ENCODE assay signal across 27 cellular contexts in the genomic region with DNA sequence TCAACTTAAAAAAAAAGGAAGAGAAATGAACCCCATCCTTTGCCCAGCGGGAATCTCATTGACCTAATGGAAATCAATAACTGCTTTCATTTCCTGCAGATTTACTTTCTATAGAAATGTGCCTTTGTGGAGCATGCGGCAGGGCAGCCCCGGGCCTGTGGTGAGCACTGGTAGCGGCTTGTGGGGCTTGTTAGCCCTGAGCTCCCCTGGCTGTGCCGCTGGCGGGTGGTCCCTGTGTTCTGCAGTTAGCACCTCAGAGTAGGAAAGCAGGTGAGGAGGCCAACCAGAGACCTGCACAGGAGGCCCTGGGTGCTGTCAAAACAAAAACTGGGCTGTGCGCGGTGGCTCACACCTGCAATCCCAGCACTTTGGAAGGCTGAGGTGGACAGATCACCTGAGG.
"Had no signal": no experiment of that assay in that cellular context is flagged by ENCODE, and none has a peak within 500 bp of the region (broad histone marks: within the 10 kb centered on the region; RNA-seq: fewer than 3 reads in every experiment).

No MANE protein-coding gene starts in this region.

- H3K4me3 Mint-ChIP-seq: naive thymus-derived CD4-positive, alpha-beta T cell; natural killer cell treated with Interleukin-12 subunit alpha and Interleukin-12 subunit beta and Interleukin-15 and Interleukin-18, amount 100 ng/mL, for 72 hours; nephron progenitor cell; neural crest cell; stimulated activated memory B cell treated with anti-CD40 and anti-IgM and Interleukin-4, amounts not matched to agents 10 μg/mL and 1 μg/mL and 100 μg/mL, for 72 hours; stimulated activated naive CD8-positive, alpha-beta T cell treated with anti-CD3 and anti-CD28 coated beads, Interleukin-15, amount 100 ng/mL, for 72 hours had no signal

- H3K36me3 ChIP-seq: neutrophil, pancreas, prostate gland, right lobe of liver, sigmoid colon, suprapubic skin, tibial artery, transverse colon, upper lobe of left lung, vagina had no signal

- H3K4me1 Mint-ChIP-seq: stimulated activated memory B cell treated with anti-CD40 and anti-IgM and Interleukin-4, amounts not matched to agents 10 μg/mL and 1 μg/mL and 100 μg/mL, for 72 hours had no signal

- H3K4me3 ChIP-seq: pancreas, prostate gland, right lobe of liver, sigmoid colon, suprapubic skin, testis, tibial artery, transverse colon, upper lobe of left lung, vagina had no signal

- H3K9me3 ChIP-seq: neutrophil, pancreas, prostate gland, right lobe of liver, sigmoid colon, suprapubic skin, testis, tibial artery, transverse colon, upper lobe of left lung, vagina had no signal

- H3K27me3 Mint-ChIP-seq: stimulated activated memory B cell treated with anti-CD40 and anti-IgM and Interleukin-4, amounts not matched to agents 10 μg/mL and 1 μg/mL and 100 μg/mL, for 72 hours had no signal

- DNase-seq: naive thymus-derived CD4-positive, alpha-beta T cell; nephron progenitor cell; nucleus accumbens; pancreas; right cardiac atrium; right lobe of liver; sigmoid colon; small intestine; stimulated activated CD4-positive, alpha-beta T cell treated with anti-CD3 and anti-CD28 coated beads, Interleukin-15, amount 100 ng/mL, for 24 hours; stimulated activated CD4-positive, alpha-beta T cell treated with anti-CD3 and anti-CD28 coated beads, Interleukin-4, amount 100 ng/mL, for 1 hour; stimulated activated CD4-positive, alpha-beta T cell treated with anti-CD3 and anti-CD28 coated beads, Interleukin-4, amount 100 ng/mL, for 4 hours; stimulated activated CD8-positive, alpha-beta memory T cell treated with anti-CD3 and anti-CD28 coated beads, Interleukin-4, amount 100 ng/mL, for 48 hours; stimulated activated naive CD4-positive, alpha-beta T cell; stimulated activated naive CD8-positive, alpha-beta T cell treated with anti-CD3 and anti-CD28 coated beads, Interleukin-15, amount 100 ng/mL, for 72 hours; stimulated activated naive CD8-positive, alpha-beta T cell treated with anti-CD3 and anti-CD28 coated beads, Interleukin-15, Interleukin-2, amounts not matched to agents 100 U/mL and 50 U/mL, for 24 hours; substantia nigra; testis; tibial artery; transverse colon had no signal

- H3K36me3 Mint-ChIP-seq: natural killer cell treated with Interleukin-12 subunit alpha and Interleukin-12 subunit beta and Interleukin-15 and Interleukin-18, amount 100 ng/mL, for 72 hours; stimulated activated memory B cell treated with anti-CD40 and anti-IgM and Interleukin-4, amounts not matched to agents 10 μg/mL and 1 μg/mL and 100 μg/mL, for 72 hours had no signal

- ATAC-seq: naive thymus-derived CD4-positive, alpha-beta T cell; natural killer cell treated with Interleukin-12 subunit alpha and Interleukin-12 subunit beta and Interleukin-15 and Interleukin-18, amount 100 ng/mL, for 72 hours; pancreas; right cardiac atrium; right lobe of liver; stimulated activated memory B cell treated with anti-CD40 and anti-IgM and Interleukin-4, amounts not matched to agents 10 μg/mL and 1 μg/mL and 100 μg/mL, for 72 hours; stimulated activated naive CD8-positive, alpha-beta T cell treated with anti-CD3 and anti-CD28 coated beads, Interleukin-15, amount 100 ng/mL, for 72 hours; stimulated activated naive CD8-positive, alpha-beta T cell treated with anti-CD3 and anti-CD28 coated beads, Interleukin-15, Interleukin-2, amounts not matched to agents 100 U/mL and 50 U/mL, for 24 hours had no signal

- H3K27me3 ChIP-seq: neutrophil, pancreas, right lobe of liver, sigmoid colon, suprapubic skin, testis, tibial artery, transverse colon, upper lobe of left lung, vagina had no signal

- H3K27ac ChIP-seq: neutrophil, pancreas, prostate gland, right lobe of liver, sigmoid colon, suprapubic skin, testis, tibial artery, transverse colon, upper lobe of left lung, vagina had no signal

- H3K4me1 ChIP-seq: pancreas, prostate gland, right lobe of liver, sigmoid colon, suprapubic skin, testis, tibial artery, transverse colon, upper lobe of left lung, vagina had no signal

- H3K27ac Mint-ChIP-seq: naive thymus-derived CD4-positive, alpha-beta T cell; natural killer cell treated with Interleukin-12 subunit alpha and Interleukin-12 subunit beta and Interleukin-15 and Interleukin-18, amount 100 ng/mL, for 72 hours; stimulated activated memory B cell treated with anti-CD40 and anti-IgM and Interleukin-4, amounts not matched to agents 10 μg/mL and 1 μg/mL and 100 μg/mL, for 72 hours; stimulated activated naive CD8-positive, alpha-beta T cell treated with anti-CD3 and anti-CD28 coated beads, Interleukin-15, amount 100 ng/mL, for 72 hours had no signal

- H3K9me3 Mint-ChIP-seq: natural killer cell treated with Interleukin-12 subunit alpha and Interleukin-12 subunit beta and Interleukin-15 and Interleukin-18, amount 100 ng/mL, for 72 hours; neural crest cell had no signal
